In the genomic region with DNA sequence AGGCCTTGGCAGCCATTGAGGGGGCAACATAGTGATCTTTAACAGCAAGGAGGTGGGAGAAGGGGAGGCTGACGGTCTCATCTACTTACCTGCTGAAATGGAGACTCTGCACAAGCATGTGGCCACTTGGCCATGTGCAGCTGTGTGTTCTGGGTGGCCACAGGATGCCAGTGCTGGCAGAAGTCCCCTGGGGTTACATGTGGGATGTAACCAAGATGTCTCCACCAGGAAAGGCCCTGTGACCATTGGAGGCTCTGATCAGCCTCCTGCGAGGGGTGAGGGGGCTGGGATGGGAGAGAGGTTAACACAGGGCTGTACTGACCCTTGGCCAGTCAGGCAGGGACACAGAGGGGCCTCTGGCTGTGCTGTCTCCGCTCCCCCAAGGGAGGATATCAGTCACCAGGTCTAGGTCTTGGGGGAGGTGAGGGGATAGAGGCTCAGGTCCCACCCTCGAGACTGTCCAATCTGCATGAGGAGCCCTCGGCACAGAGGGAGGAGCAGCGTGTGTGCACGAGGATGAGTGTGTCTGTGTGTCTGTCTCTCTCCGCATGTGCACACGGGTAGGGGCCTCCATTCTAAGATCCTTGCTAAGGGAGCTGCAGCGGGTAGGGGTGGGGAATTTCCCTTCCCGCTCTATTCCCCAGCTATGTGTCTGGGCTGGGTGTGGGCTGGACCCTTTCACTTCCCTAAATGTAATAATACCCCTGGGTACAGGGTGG, we compare ENCODE assay signal across 1 cellular context.
TF ChIP-seq lines count a peak whose summit lies in the region.

No MANE protein-coding gene starts in this region.

TF ChIP-seq in GM12878, 131 proteins besides CTCF, POLR2A, EP300 and RAD21 (continued from another document and continues in another):
- TF ChIP-seq TARDBP (IDR thresholded peaks at IDR 0.05; ENCODE audit: borderline replicate concordance) (0 out of 2 replicates have a peak, but pooled peaks have one; percentile 8), BCL11A (IDR thresholded peaks at IDR 0.05; ENCODE audit: low read depth, low read length) (peak; percentile 89), SMAD1 (IDR thresholded peaks at IDR 0.05; ENCODE audit: low read depth, partially characterized antibody) (no peak), SIX5 (IDR thresholded peaks at IDR 0.05; ENCODE audit: low read depth, low read length, severe bottlenecking) (no peak), SIN3A (IDR thresholded peaks at IDR 0.05; ENCODE audit: low read depth, low read length) (no peak), BMI1 (IDR thresholded peaks at IDR 0.05; ENCODE audit: borderline replicate concordance) (no peak), MYB (IDR thresholded peaks at IDR 0.05; ENCODE audit: borderline replicate concordance, low read depth, low read length) (no peak), ZNF24 (IDR thresholded peaks at IDR 0.05) (no peak), TCF12 (IDR thresholded peaks at IDR 0.05; ENCODE audit: low read depth, low read length) (peak; percentile 90), ASH2L (IDR thresholded peaks at IDR 0.05; ENCODE audit: borderline replicate concordance, low read depth) (no peak), CEBPB (IDR thresholded peaks at IDR 0.05; ENCODE audit: borderline replicate concordance in 1 of 2, low read depth in 2 of 2, low read length in 2 of 2) (no peak), ZSCAN29 (IDR thresholded peaks at IDR 0.05) (no peak), CREM (IDR thresholded peaks at IDR 0.05; ENCODE audit: low read depth) (peak; percentile 70; the same call in 1 of the 2 replicates), CBX5 (IDR thresholded peaks at IDR 0.05; ENCODE audit: low read depth) (no peak), POLR2AphosphoS2 (IDR thresholded peaks at IDR 0.05; ENCODE audit: low read depth, low read length) (no peak), HDAC6 (IDR thresholded peaks at IDR 0.05; ENCODE audit: unreplicated experiment) (no peak), HDAC2 (IDR thresholded peaks at IDR 0.05) (no peak), YY1 (IDR thresholded peaks at IDR 0.05; ENCODE audit: low read depth, low read length) (no peak; the same call in 1 of the 2 replicates), CREB1 (IDR thresholded peaks at IDR 0.05; ENCODE audit: low read depth) (peak; percentile 61)
- TF ChIP-seq, protein P1, sequence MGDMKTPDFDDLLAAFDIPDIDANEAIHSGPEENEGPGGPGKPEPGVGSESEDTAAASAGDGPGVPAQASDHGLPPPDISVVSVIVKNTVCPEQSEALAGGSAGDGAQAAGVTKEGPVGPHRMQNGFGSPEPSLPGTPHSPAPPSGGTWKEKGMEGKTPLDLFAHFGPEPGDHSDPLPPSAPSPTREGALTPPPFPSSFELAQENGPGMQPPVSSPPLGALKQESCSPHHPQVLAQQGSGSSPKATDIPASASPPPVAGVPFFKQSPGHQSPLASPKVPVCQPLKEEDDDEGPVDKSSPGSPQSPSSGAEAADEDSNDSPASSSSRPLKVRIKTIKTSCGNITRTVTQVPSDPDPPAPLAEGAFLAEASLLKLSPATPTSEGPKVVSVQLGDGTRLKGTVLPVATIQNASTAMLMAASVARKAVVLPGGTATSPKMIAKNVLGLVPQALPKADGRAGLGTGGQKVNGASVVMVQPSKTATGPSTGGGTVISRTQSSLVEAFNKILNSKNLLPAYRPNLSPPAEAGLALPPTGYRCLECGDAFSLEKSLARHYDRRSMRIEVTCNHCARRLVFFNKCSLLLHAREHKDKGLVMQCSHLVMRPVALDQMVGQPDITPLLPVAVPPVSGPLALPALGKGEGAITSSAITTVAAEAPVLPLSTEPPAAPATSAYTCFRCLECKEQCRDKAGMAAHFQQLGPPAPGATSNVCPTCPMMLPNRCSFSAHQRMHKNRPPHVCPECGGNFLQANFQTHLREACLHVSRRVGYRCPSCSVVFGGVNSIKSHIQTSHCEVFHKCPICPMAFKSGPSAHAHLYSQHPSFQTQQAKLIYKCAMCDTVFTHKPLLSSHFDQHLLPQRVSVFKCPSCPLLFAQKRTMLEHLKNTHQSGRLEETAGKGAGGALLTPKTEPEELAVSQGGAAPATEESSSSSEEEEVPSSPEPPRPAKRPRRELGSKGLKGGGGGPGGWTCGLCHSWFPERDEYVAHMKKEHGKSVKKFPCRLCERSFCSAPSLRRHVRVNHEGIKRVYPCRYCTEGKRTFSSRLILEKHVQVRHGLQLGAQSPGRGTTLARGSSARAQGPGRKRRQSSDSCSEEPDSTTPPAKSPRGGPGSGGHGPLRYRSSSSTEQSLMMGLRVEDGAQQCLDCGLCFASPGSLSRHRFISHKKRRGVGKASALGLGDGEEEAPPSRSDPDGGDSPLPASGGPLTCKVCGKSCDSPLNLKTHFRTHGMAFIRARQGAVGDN (IDR thresholded peaks at IDR 0.05) = no peak
- TF ChIP-seq, protein P2, sequence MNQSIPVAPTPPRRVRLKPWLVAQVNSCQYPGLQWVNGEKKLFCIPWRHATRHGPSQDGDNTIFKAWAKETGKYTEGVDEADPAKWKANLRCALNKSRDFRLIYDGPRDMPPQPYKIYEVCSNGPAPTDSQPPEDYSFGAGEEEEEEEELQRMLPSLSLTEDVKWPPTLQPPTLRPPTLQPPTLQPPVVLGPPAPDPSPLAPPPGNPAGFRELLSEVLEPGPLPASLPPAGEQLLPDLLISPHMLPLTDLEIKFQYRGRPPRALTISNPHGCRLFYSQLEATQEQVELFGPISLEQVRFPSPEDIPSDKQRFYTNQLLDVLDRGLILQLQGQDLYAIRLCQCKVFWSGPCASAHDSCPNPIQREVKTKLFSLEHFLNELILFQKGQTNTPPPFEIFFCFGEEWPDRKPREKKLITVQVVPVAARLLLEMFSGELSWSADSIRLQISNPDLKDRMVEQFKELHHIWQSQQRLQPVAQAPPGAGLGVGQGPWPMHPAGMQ (IDR thresholded peaks at IDR 0.05; ENCODE audit: borderline replicate concordance) = no peak
- TF ChIP-seq, protein P3, sequence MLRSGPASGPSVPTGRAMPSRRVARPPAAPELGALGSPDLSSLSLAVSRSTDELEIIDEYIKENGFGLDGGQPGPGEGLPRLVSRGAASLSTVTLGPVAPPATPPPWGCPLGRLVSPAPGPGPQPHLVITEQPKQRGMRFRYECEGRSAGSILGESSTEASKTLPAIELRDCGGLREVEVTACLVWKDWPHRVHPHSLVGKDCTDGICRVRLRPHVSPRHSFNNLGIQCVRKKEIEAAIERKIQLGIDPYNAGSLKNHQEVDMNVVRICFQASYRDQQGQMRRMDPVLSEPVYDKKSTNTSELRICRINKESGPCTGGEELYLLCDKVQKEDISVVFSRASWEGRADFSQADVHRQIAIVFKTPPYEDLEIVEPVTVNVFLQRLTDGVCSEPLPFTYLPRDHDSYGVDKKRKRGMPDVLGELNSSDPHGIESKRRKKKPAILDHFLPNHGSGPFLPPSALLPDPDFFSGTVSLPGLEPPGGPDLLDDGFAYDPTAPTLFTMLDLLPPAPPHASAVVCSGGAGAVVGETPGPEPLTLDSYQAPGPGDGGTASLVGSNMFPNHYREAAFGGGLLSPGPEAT (IDR thresholded peaks at IDR 0.05; ENCODE audit: low read depth) = peak; percentile 83
- TF ChIP-seq, protein P4, sequence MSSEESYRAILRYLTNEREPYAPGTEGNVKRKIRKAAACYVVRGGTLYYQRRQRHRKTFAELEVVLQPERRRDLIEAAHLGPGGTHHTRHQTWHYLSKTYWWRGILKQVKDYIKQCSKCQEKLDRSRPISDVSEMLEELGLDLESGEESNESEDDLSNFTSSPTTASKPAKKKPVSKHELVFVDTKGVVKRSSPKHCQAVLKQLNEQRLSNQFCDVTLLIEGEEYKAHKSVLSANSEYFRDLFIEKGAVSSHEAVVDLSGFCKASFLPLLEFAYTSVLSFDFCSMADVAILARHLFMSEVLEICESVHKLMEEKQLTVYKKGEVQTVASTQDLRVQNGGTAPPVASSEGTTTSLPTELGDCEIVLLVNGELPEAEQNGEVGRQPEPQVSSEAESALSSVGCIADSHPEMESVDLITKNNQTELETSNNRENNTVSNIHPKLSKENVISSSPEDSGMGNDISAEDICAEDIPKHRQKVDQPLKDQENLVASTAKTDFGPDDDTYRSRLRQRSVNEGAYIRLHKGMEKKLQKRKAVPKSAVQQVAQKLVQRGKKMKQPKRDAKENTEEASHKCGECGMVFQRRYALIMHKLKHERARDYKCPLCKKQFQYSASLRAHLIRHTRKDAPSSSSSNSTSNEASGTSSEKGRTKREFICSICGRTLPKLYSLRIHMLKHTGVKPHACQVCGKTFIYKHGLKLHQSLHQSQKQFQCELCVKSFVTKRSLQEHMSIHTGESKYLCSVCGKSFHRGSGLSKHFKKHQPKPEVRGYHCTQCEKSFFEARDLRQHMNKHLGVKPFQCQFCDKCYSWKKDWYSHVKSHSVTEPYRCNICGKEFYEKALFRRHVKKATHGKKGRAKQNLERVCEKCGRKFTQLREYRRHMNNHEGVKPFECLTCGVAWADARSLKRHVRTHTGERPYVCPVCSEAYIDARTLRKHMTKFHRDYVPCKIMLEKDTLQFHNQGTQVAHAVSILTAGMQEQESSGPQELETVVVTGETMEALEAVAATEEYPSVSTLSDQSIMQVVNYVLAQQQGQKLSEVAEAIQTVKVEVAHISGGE (CRISPR knock-in tag; IDR thresholded peaks at IDR 0.05) = no peak
- TF ChIP-seq, protein P5, sequence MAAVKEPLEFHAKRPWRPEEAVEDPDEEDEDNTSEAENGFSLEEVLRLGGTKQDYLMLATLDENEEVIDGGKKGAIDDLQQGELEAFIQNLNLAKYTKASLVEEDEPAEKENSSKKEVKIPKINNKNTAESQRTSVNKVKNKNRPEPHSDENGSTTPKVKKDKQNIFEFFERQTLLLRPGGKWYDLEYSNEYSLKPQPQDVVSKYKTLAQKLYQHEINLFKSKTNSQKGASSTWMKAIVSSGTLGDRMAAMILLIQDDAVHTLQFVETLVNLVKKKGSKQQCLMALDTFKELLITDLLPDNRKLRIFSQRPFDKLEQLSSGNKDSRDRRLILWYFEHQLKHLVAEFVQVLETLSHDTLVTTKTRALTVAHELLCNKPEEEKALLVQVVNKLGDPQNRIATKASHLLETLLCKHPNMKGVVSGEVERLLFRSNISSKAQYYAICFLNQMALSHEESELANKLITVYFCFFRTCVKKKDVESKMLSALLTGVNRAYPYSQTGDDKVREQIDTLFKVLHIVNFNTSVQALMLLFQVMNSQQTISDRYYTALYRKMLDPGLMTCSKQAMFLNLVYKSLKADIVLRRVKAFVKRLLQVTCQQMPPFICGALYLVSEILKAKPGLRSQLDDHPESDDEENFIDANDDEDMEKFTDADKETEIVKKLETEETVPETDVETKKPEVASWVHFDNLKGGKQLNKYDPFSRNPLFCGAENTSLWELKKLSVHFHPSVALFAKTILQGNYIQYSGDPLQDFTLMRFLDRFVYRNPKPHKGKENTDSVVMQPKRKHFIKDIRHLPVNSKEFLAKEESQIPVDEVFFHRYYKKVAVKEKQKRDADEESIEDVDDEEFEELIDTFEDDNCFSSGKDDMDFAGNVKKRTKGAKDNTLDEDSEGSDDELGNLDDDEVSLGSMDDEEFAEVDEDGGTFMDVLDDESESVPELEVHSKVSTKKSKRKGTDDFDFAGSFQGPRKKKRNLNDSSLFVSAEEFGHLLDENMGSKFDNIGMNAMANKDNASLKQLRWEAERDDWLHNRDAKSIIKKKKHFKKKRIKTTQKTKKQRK (IDR thresholded peaks at IDR 0.05; ENCODE audit: low read depth, low read length) = no peak
- TF ChIP-seq, protein P6, sequence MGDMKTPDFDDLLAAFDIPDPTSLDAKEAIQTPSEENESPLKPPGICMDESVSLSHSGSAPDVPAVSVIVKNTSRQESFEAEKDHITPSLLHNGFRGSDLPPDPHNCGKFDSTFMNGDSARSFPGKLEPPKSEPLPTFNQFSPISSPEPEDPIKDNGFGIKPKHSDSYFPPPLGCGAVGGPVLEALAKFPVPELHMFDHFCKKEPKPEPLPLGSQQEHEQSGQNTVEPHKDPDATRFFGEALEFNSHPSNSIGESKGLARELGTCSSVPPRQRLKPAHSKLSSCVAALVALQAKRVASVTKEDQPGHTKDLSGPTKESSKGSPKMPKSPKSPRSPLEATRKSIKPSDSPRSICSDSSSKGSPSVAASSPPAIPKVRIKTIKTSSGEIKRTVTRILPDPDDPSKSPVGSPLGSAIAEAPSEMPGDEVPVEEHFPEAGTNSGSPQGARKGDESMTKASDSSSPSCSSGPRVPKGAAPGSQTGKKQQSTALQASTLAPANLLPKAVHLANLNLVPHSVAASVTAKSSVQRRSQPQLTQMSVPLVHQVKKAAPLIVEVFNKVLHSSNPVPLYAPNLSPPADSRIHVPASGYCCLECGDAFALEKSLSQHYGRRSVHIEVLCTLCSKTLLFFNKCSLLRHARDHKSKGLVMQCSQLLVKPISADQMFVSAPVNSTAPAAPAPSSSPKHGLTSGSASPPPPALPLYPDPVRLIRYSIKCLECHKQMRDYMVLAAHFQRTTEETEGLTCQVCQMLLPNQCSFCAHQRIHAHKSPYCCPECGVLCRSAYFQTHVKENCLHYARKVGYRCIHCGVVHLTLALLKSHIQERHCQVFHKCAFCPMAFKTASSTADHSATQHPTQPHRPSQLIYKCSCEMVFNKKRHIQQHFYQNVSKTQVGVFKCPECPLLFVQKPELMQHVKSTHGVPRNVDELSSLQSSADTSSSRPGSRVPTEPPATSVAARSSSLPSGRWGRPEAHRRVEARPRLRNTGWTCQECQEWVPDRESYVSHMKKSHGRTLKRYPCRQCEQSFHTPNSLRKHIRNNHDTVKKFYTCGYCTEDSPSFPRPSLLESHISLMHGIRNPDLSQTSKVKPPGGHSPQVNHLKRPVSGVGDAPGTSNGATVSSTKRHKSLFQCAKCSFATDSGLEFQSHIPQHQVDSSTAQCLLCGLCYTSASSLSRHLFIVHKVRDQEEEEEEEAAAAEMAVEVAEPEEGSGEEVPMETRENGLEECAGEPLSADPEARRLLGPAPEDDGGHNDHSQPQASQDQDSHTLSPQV (IDR thresholded peaks at IDR 0.05) = no peak
- TF ChIP-seq, protein P7, sequence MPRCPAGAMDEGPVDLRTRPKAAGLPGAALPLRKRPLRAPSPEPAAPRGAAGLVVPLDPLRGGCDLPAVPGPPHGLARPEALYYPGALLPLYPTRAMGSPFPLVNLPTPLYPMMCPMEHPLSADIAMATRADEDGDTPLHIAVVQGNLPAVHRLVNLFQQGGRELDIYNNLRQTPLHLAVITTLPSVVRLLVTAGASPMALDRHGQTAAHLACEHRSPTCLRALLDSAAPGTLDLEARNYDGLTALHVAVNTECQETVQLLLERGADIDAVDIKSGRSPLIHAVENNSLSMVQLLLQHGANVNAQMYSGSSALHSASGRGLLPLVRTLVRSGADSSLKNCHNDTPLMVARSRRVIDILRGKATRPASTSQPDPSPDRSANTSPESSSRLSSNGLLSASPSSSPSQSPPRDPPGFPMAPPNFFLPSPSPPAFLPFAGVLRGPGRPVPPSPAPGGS (IDR thresholded peaks at IDR 0.05; ENCODE audit: borderline replicate concordance, insufficient read depth, low read depth, low read length, poor library complexity, severe bottlenecking) = peak; percentile 98
- TF ChIP-seq, protein P8, sequence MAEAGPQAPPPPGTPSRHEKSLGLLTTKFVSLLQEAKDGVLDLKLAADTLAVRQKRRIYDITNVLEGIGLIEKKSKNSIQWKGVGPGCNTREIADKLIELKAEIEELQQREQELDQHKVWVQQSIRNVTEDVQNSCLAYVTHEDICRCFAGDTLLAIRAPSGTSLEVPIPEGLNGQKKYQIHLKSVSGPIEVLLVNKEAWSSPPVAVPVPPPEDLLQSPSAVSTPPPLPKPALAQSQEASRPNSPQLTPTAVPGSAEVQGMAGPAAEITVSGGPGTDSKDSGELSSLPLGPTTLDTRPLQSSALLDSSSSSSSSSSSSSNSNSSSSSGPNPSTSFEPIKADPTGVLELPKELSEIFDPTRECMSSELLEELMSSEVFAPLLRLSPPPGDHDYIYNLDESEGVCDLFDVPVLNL (IDR thresholded peaks at IDR 0.05; ENCODE audit: low read depth, low read length) = no peak
- TF ChIP-seq, protein P9, sequence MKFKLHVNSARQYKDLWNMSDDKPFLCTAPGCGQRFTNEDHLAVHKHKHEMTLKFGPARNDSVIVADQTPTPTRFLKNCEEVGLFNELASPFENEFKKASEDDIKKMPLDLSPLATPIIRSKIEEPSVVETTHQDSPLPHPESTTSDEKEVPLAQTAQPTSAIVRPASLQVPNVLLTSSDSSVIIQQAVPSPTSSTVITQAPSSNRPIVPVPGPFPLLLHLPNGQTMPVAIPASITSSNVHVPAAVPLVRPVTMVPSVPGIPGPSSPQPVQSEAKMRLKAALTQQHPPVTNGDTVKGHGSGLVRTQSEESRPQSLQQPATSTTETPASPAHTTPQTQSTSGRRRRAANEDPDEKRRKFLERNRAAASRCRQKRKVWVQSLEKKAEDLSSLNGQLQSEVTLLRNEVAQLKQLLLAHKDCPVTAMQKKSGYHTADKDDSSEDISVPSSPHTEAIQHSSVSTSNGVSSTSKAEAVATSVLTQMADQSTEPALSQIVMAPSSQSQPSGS (IDR thresholded peaks at IDR 0.05; ENCODE audit: low read length) = no peak; the same call in 1 of the 2 replicates
